ENCODE assay signal across 1 cellular context in genomic region chr10:129462257-129462795, GRCh38.
A peak's percentile ranks its signal among the peaks of the same experiment; 100 is the strongest.
TF ChIP-seq lines count a peak whose summit lies in the region.

No MANE protein-coding gene starts in this region.

TF ChIP-seq in HepG2, 621 proteins besides CTCF, POLR2A, EP300 and RAD21 (continued from another document and continues in another):
- TF ChIP-seq ZSCAN25 (CRISPR knock-in tag; IDR thresholded peaks at IDR 0.05), result 0 out of 2 replicates have a peak, but pooled peaks have one; percentile 23
- TF ChIP-seq ZSCAN5A (CRISPR knock-in tag; IDR thresholded peaks at IDR 0.05; ENCODE audit: borderline replicate concordance), result no peak; the same call in 1 of the 2 replicates
- TF ChIP-seq ZNF138 (CRISPR knock-in tag; IDR thresholded peaks at IDR 0.05; ENCODE audit: low read depth), result no peak
- peak; percentile 95 for TF ChIP-seq HNF4A (CRISPR knock-in tag; IDR thresholded peaks at IDR 0.05)
- TF ChIP-seq ETV5 (CRISPR knock-in tag; IDR thresholded peaks at IDR 0.05; ENCODE audit: borderline replicate concordance), result no peak; the same call in 1 of the 2 replicates
- peak; percentile 91 for TF ChIP-seq PRDM15 (CRISPR knock-in tag; IDR thresholded peaks at IDR 0.05)
- no peak for TF ChIP-seq LRRFIP1 (CRISPR knock-in tag; conservative IDR thresholded peaks at IDR 0.05)
- TF ChIP-seq ETS1 (CRISPR knock-in tag; IDR thresholded peaks at IDR 0.05), result no peak
- TF ChIP-seq HOXA3 (CRISPR knock-in tag; IDR thresholded peaks at IDR 0.05), result no peak
- no peak for TF ChIP-seq PHF20 (CRISPR knock-in tag; IDR thresholded peaks at IDR 0.05)
- TF ChIP-seq BRCA1 (CRISPR knock-in tag; IDR thresholded peaks at IDR 0.05), result no peak
- peak; percentile 56; the same call in 1 of the 2 replicates for TF ChIP-seq EHMT2 (IDR thresholded peaks at IDR 0.05; ENCODE audit: borderline replicate concordance, low read depth, low read length)
- TF ChIP-seq BRD4 (CRISPR knock-in tag; IDR thresholded peaks at IDR 0.05), result no peak
- TF ChIP-seq ZFYVE20 (CRISPR knock-in tag; IDR thresholded peaks at IDR 0.05; ENCODE audit: borderline replicate concordance, low read depth), result no peak
- no peak for TF ChIP-seq ZMAT5 (CRISPR knock-in tag; IDR thresholded peaks at IDR 0.05; ENCODE audit: borderline replicate concordance, low read depth)
- no peak for TF ChIP-seq KDM3A (CRISPR knock-in tag; IDR thresholded peaks at IDR 0.05; ENCODE audit: low read depth)
- no peak; the same call in 1 of the 2 replicates for TF ChIP-seq FOXK1 (CRISPR knock-in tag; IDR thresholded peaks at IDR 0.05; ENCODE audit: borderline replicate concordance, low read depth)
- no peak for TF ChIP-seq SAFB2 (CRISPR knock-in tag; IDR thresholded peaks at IDR 0.05; ENCODE audit: borderline replicate concordance, low read depth)
- no peak for TF ChIP-seq SP1 (IDR thresholded peaks at IDR 0.05)
- TF ChIP-seq SP1 (CRISPR knock-in tag; IDR thresholded peaks at IDR 0.05), result no peak
- no peak for TF ChIP-seq NFKBIZ (CRISPR knock-in tag; IDR thresholded peaks at IDR 0.05)
- no peak for TF ChIP-seq ZNF775 (CRISPR knock-in tag; IDR thresholded peaks at IDR 0.05; ENCODE audit: borderline replicate concordance)
- TF ChIP-seq ZNF558 (CRISPR knock-in tag; IDR thresholded peaks at IDR 0.05; ENCODE audit: borderline replicate concordance), result no peak
- TF ChIP-seq NCOR1 (IDR thresholded peaks at IDR 0.05; ENCODE audit: borderline replicate concordance, low read length), result peak; percentile 91
- TF ChIP-seq NFE2 (CRISPR knock-in tag; IDR thresholded peaks at IDR 0.05), result no peak
- TF ChIP-seq KLF12 (CRISPR knock-in tag; IDR thresholded peaks at IDR 0.05; ENCODE audit: borderline replicate concordance), result no peak
- no peak for TF ChIP-seq HOXA5 (CRISPR knock-in tag; IDR thresholded peaks at IDR 0.05)
- no peak for TF ChIP-seq ZNF33B (CRISPR knock-in tag; IDR thresholded peaks at IDR 0.05)
- TF ChIP-seq TARDBP (CRISPR knock-in tag; IDR thresholded peaks at IDR 0.05), result peak; percentile 73
- TF ChIP-seq HBP1 (CRISPR knock-in tag; IDR thresholded peaks at IDR 0.05; ENCODE audit: low read depth), result no peak
- no peak for TF ChIP-seq DR1 (CRISPR knock-in tag; IDR thresholded peaks at IDR 0.05)
- no peak for TF ChIP-seq ZNF549 (CRISPR knock-in tag; IDR thresholded peaks at IDR 0.05)
- peak; percentile 31; the same call in 1 of the 2 replicates for TF ChIP-seq ZNF414 (CRISPR knock-in tag; IDR thresholded peaks at IDR 0.05)
- TF ChIP-seq NR2F2 (IDR thresholded peaks at IDR 0.05; ENCODE audit: borderline replicate concordance, low read depth), result peak; percentile 70; the same call in 1 of the 2 replicates
- no peak for TF ChIP-seq NRL (CRISPR knock-in tag; IDR thresholded peaks at IDR 0.05; ENCODE audit: borderline replicate concordance)
- peak; percentile 66; the same call in 1 of the 2 replicates for TF ChIP-seq ATF2 (CRISPR knock-in tag; IDR thresholded peaks at IDR 0.05)
- TF ChIP-seq CREBL2 (CRISPR knock-in tag; IDR thresholded peaks at IDR 0.05; ENCODE audit: borderline replicate concordance), result no peak
- peak; percentile 62 for TF ChIP-seq HHEX (CRISPR knock-in tag; IDR thresholded peaks at IDR 0.05)
- peak; percentile 92 for TF ChIP-seq ZEB1 (IDR thresholded peaks at IDR 0.05; ENCODE audit: insufficient replicate concordance, low read depth)
- TF ChIP-seq RNF2 (conservative IDR thresholded peaks at IDR 0.05; ENCODE audit: low read depth), result no peak
- no peak for TF ChIP-seq HNF1B (CRISPR knock-in tag; IDR thresholded peaks at IDR 0.05)
- TF ChIP-seq ZNF136 (CRISPR knock-in tag; IDR thresholded peaks at IDR 0.05; ENCODE audit: low read depth), result no peak
- no peak for TF ChIP-seq ZNF256 (CRISPR knock-in tag; conservative IDR thresholded peaks at IDR 0.05)
- TF ChIP-seq EED (CRISPR knock-in tag; IDR thresholded peaks at IDR 0.05), result no peak
- no peak for TF ChIP-seq MNT (IDR thresholded peaks at IDR 0.05)
